In the genomic region with DNA sequence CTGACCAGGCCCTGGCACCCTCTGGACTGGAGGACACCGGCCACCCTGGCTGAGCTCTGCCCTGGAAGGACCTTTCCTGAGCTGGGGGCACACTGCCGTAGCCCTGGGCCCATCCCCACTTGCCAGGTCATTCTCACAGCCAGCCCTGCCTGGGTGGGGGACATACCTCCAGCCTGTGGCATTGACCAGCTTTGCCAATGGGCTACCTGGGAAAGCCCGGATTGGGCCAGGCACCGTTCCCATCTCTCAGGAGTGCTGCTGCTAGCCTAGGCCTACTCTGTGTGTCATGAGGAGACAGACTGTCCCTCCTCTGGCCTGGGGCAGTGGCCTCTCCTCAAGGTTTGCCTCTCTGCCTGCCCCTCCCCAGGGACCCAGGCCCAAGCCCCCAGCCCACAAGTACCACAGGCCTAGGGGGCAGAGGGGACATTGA, we compare ENCODE assay signal across 21 cellular contexts. TPM values are rescaled to one million over a fixed set of nuclear protein-coding genes. Genes with fewer than 3 reads are reported as not detected.
DNase-seq lines count a peak whose midpoint lies in the region; ATAC-seq and TF ChIP-seq lines count a peak whose summit lies in the region.
"Had no signal": no experiment of that assay in that cellular context is flagged by ENCODE, and none has a peak within 500 bp of the region (broad histone marks: within the 10 kb centered on the region; RNA-seq: fewer than 3 reads in every experiment).

No MANE protein-coding gene starts in this region.

- H3K27me3 ChIP-seq in heart left ventricle: no peaks in the 10 kb centered on the region
- no peaks in the 10 kb centered on the region for H3K27me3 ChIP-seq in neuronal stem cell (ENCODE audit: control insufficient read depth in 3 of 3, insufficient read depth in 3 of 3, low read depth in 1 of 3, low read length in 3 of 3)
- no peaks in the 10 kb centered on the region for H3K27me3 ChIP-seq in vagina
- H3K27me3 ChIP-seq: tibial artery had no signal

- no peak for TF ChIP-seq POLR2A in heart left ventricle (IDR thresholded peaks at IDR 0.05)
- TF ChIP-seq POLR2A in vagina (IDR thresholded peaks at IDR 0.05): no peak

- intact Hi-C loops in heart left ventricle (cut with DNase I): loop anchor here in 3 of 10 donors (5.0 kb wide), 1 partner anchor 38 kb away; a partner anchor contains a TSS
- intact Hi-C loops in vagina (cut with DNase I): no loop called here

- H3K4me1 ChIP-seq in heart left ventricle: peaks cover 0 to 90% (median 46%) of the 10 kb centered on the region in 12 donors
- H3K4me1 ChIP-seq in neuronal stem cell (ENCODE audit: control insufficient read depth in 2 of 2, insufficient read depth in 1 of 2, low read depth in 1 of 2, low read length in 2 of 2): peaks cover 6 to 14% of the 10 kb centered on the region in 2 donors
- peaks cover 1% of the 10 kb centered on the region for H3K4me1 ChIP-seq in vagina
- H3K4me1 ChIP-seq: A549 had no signal

- no peak overlapping the region for H3K4ac ChIP-seq in neuronal stem cell (ENCODE audit: low read length)

- TF ChIP-seq CTCF in heart left ventricle (IDR thresholded peaks at IDR 0.05) (no peak), vagina (IDR thresholded peaks at IDR 0.05) (no peak)

- H2BK15ac ChIP-seq in neuronal stem cell (ENCODE audit: low read length): no peak overlapping the region

- WGBS in heart left ventricle, 4 donors: 63 to 77% (median 67%) methylated on average over 1 to 4 of the region's 4 CpGs
- no CpG with 5 or more reads among the region's 4 CpGs for WGBS in neuronal stem cell (ENCODE audit: extremely low coverage in 2 of 2, insufficient read length in 2 of 2, insufficient replicate concordance in 1 of 2), 2 donors

- H2BK120ac ChIP-seq in neuronal stem cell (ENCODE audit: low read depth, low read length): peak overlapping the region; percentile 87

- peak overlapping the region; percentile 5 for H2AK5ac ChIP-seq in neuronal stem cell (ENCODE audit: low read depth, low read length)

- no peak overlapping the region for H3K4me2 ChIP-seq in neuronal stem cell (ENCODE audit: insufficient read depth, low read length, poor library complexity, severe bottlenecking)
- H3K4me2 ChIP-seq: A549 had no signal

- peak overlapping the region; percentile 75 for H2BK5ac ChIP-seq in neuronal stem cell (ENCODE audit: low read length)

- no peak overlapping the region for H3K14ac ChIP-seq in neuronal stem cell (ENCODE audit: low read length)

- peaks cover 5% of the 10 kb centered on the region for H3K79me1 ChIP-seq in neuronal stem cell (ENCODE audit: low read depth, low read length)

- H2BK12ac ChIP-seq in neuronal stem cell (ENCODE audit: low read length): no peak overlapping the region

- peak; percentile 59 for DNase-seq in activated effector memory CD4-positive, alpha-beta T cell treated with anti-CD3 and anti-CD28 coated beads, Interleukin-2, amount 50 U/mL, for 16 hours
- no peak for DNase-seq in activated effector memory CD4-positive, alpha-beta T cell treated with Interleukin-2 at 50 U/mL for 16 hours
- DNase-seq in heart left ventricle (no peak), neuronal stem cell (ENCODE audit: low spot score) (no peak), vagina (ENCODE audit: extremely low spot score in 2 of 2) (peak; percentile 64 to 90), ACHN (no peak), DMS153 (lab: John Stamatoyannopoulos, UW) (no peak)
- DNase-seq in activated CD4-positive, alpha-beta T cell treated with anti-CD3 and anti-CD28 coated beads for 1 hour: no peak
- DNase-seq: activated CD4-positive, alpha-beta memory T cell treated with anti-CD3 and anti-CD28 coated beads, Interleukin-2, amount 10 ng/mL, durations not matched to agents 7 days and 5 days; activated CD4-positive, CD25-positive, alpha-beta regulatory T cell; activated T-cell treated with anti-CD3 and anti-CD28 coated beads, Interleukin-2, amount 50 U/mL, for 72 hours; COR-L47; GM23248; NCI-H187 treated with DMSO at 0.1 percent for 48 hours; NCI-H226; NCI-H774; small intestine; tibial artery had no signal

- in situ Hi-C loops in ACHN (cut with HindIII; ENCODE audit: low pct_ligation_motif_present, low pct_unique_long_range_greater_than_20kb, low sequenced_read_pairs): no loop called here

- H3K4me3 ChIP-seq in heart left ventricle (no peak overlapping the region), neuronal stem cell (ENCODE audit: low read length in 2 of 2) (no peak overlapping the region), vagina (no peak overlapping the region)
- H3K4me3 ChIP-seq: A549, GM23248, tibial artery had no signal

- H3K23ac ChIP-seq in neuronal stem cell (ENCODE audit: low read depth, low read length, poor library complexity): peak overlapping the region; percentile 73

- H3K9me3 ChIP-seq in heart left ventricle: no peaks in the 10 kb centered on the region
- H3K9me3 ChIP-seq in neuronal stem cell (replicated peaks in 1 of 2; ENCODE audit: control insufficient read depth in 2 of 2, insufficient read depth in 1 of 2, low read depth in 1 of 2, low read length in 2 of 2): peaks cover 0 to 3% of the 10 kb centered on the region in 2 donors
- no peaks in the 10 kb centered on the region for H3K9me3 ChIP-seq in vagina
- H3K9me3 ChIP-seq: A549, tibial artery had no signal

- H4K91ac ChIP-seq in neuronal stem cell (ENCODE audit: low read depth, low read length, poor library complexity): no peak overlapping the region

- H4K8ac ChIP-seq in neuronal stem cell (ENCODE audit: low read depth, low read length): no peak overlapping the region

- peaks cover 0 to 40% (median 24%) of the 10 kb centered on the region in 9 donors for H3K36me3 ChIP-seq in heart left ventricle
- H3K36me3 ChIP-seq in neuronal stem cell (replicated peaks in 1 of 2; ENCODE audit: control insufficient read depth in 2 of 2, insufficient read depth in 2 of 2, low read length in 2 of 2): no peaks in the 10 kb centered on the region
- peaks cover 0 to 22% of the 10 kb centered on the region in 2 donors for H3K36me3 ChIP-seq in vagina

- peak overlapping the region; percentile 76 for H3K18ac ChIP-seq in neuronal stem cell (ENCODE audit: low read length)

- H3K27ac ChIP-seq in heart left ventricle (peak overlapping the region; percentile 71 to 98 (median 92)), neuronal stem cell (replicated peaks; ENCODE audit: low read length) (no peak overlapping the region), vagina (no peak overlapping the region)
- H3K27ac ChIP-seq: A549, GM23248, tibial artery had no signal

- ATAC-seq in heart left ventricle: peak in 3 of 4 donors; percentile 0 to 6 (median 2)
- ATAC-seq: activated T-cell treated with anti-CD3 and anti-CD28 coated beads, Interleukin-2, amount 50 U/mL, for 72 hours; natural killer cell treated with Interleukin-12 subunit alpha and Interleukin-12 subunit beta and Interleukin-15 and Interleukin-18, amount 100 ng/mL, for 72 hours; stimulated activated memory B cell treated with anti-CD40 and anti-IgM and Interleukin-4, amounts not matched to agents 10 μg/mL and 1 μg/mL and 100 μg/mL, for 72 hours had no signal

- peak overlapping the region; percentile 50 for H3K9ac ChIP-seq in neuronal stem cell (ENCODE audit: low read depth, low read length, poor library complexity)
- H3K9ac ChIP-seq: GM23248 had no signal

- H2AFZ ChIP-seq in neuronal stem cell (ENCODE audit: low read length): no peak overlapping the region
- H2AFZ ChIP-seq: GM23248 had no signal

RNA-seq across cellular contexts. Expression of a gene that starts 40.0 kb away (rescaled TPM):
- total RNA-seq in heart left ventricle (100 to 1,000 TPM; 141 to 915 (median 310) TPM), vagina (44.9 TPM)
- polyA plus RNA-seq in heart left ventricle: 100 to 1,000 TPM; 193 to 243 TPM
- polyA plus RNA-seq in neuronal stem cell (2013, experiment 1 of 2): 9.2 TPM
- polyA plus RNA-seq in neuronal stem cell (2013, experiment 2 of 2): 8.8 TPM

Comparison
In these comparisons a context has a peak if more than half of its experiments do, and no peak if none do; other contexts are left out.
1. DNase-seq: peak in activated effector memory CD4-positive, alpha-beta T cell treated with anti-CD3 and anti-CD28 coated beads, Interleukin-2, amount 50 U/mL, for 16 hours (single experiment) and vagina (2 of 2); none in activated effector memory CD4-positive, alpha-beta T cell treated with Interleukin-2 at 50 U/mL for 16 hours (single experiment), heart left ventricle (0 of 5), neuronal stem cell (single experiment), ACHN (single experiment), DMS153 (single experiment) and activated CD4-positive, alpha-beta T cell treated with anti-CD3 and anti-CD28 coated beads for 1 hour (single experiment).
2. H3K27ac ChIP-seq: peak in heart left ventricle (12 of 12); none in neuronal stem cell (single experiment) and vagina (single experiment).